Comparison of ENCODE assay signal across 20 cellular contexts in the genomic region with DNA sequence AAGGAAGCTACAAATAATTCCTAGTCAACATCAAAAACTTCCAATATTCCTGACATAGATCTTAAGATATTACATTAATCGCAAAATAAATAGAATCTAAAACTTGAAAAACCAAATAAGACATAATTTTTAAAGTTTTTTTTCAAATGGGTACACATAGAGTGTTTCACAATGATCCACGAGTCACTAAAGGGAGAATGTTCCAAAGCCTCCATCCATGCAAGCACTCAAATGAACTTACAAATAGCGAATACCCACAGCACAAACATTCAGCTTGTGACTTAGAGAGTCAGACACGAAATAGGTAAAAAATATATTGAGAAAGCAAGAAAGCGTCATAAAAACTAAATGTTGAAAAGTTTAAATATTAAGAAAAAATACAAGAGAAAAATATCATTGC.
"Had no signal": no experiment of that assay in that cellular context is flagged by ENCODE, and none has a peak within 500 bp of the region (broad histone marks: within the 10 kb centered on the region; RNA-seq: fewer than 3 reads in every experiment).

No MANE protein-coding gene starts in this region.

- H3K4me3 Mint-ChIP-seq: activated B cell treated with CpG ODN at 0.5 μM for 24 hours; activated CD4-positive, alpha-beta T cell treated with anti-CD3 and anti-CD28 coated beads, Interleukin-2, amount 10 ng/mL, durations not matched to agents 24 days and 14 days; activated CD8-positive, alpha-beta T cell treated with anti-CD3 and anti-CD28 coated beads, Interleukin-2, amount 10 ng/mL, durations not matched to agents 7 days and 5 days; activated naive CD8-positive, alpha-beta T cell; naive B cell; stimulated activated memory B cell treated with anti-CD40 and anti-IgM and Interleukin-4, amounts not matched to agents 10 μg/mL and 1 μg/mL and 100 μg/mL, for 72 hours had no signal

- H3K9ac ChIP-seq: parathyroid adenoma had no signal

- H3K36me3 Mint-ChIP-seq: stimulated activated memory B cell treated with anti-CD40 and anti-IgM and Interleukin-4, amounts not matched to agents 10 μg/mL and 1 μg/mL and 100 μg/mL, for 72 hours had no signal

- H3K27ac ChIP-seq: breast epithelium, dorsolateral prefrontal cortex, hepatocyte, parathyroid adenoma, thyroid gland, uterus had no signal

- H3K4me3 ChIP-seq: breast epithelium, dorsolateral prefrontal cortex, hepatocyte, thyroid gland, uterus had no signal

- DNase-seq: activated B cell treated with CpG ODN at 0.5 μM for 24 hours; activated CD4-positive, alpha-beta T cell treated with anti-CD3 and anti-CD28 coated beads, Interleukin-2, amount 10 ng/mL, durations not matched to agents 24 days and 14 days; activated CD8-positive, alpha-beta memory T cell treated with anti-CD3 and anti-CD28 coated beads, Interleukin-2, amount 50 U/mL, for 4 hours; activated CD8-positive, alpha-beta T cell treated with anti-CD3 and anti-CD28 coated beads, Interleukin-2, amount 10 ng/mL, durations not matched to agents 7 days and 5 days; activated gamma-delta T cell treated with Interleukin-2 at 50 U/mL for 16 hours; activated T-cell treated with anti-CD3 and anti-CD28 coated beads, Interleukin-2, amount 50 U/mL, for 48 hours; anterior cingulate cortex; dorsolateral prefrontal cortex; mammary epithelial cell; naive B cell; retina; stimulated activated CD4-positive, alpha-beta T cell treated with anti-CD3 and anti-CD28 coated beads, Interleukin-2, amount 100 ng/mL, for 48 hours; thyroid gland; uterus had no signal

- H3K9me3 ChIP-seq: breast epithelium, thyroid gland, uterus had no signal

- H3K4me2 ChIP-seq: hepatocyte had no signal

- H3K4me1 ChIP-seq: breast epithelium, parathyroid adenoma, thyroid gland, uterus had no signal

- H3K27me3 Mint-ChIP-seq: activated B cell treated with CpG ODN at 0.5 μM for 24 hours, naive B cell had no signal

- ATAC-seq: activated CD8-positive, alpha-beta T cell treated with anti-CD3 and anti-CD28 coated beads, Interleukin-2, amount 10 ng/mL, durations not matched to agents 7 days and 5 days; left lobe of liver; stimulated activated memory B cell treated with anti-CD40 and anti-IgM and Interleukin-4, amounts not matched to agents 10 μg/mL and 1 μg/mL and 100 μg/mL, for 72 hours had no signal

- H3K27ac Mint-ChIP-seq: activated B cell treated with CpG ODN at 0.5 μM for 24 hours; activated CD4-positive, alpha-beta T cell treated with anti-CD3 and anti-CD28 coated beads, Interleukin-2, amount 10 ng/mL, durations not matched to agents 24 days and 14 days; activated CD8-positive, alpha-beta T cell treated with anti-CD3 and anti-CD28 coated beads, Interleukin-2, amount 10 ng/mL, durations not matched to agents 7 days and 5 days; activated naive CD8-positive, alpha-beta T cell; stimulated activated memory B cell treated with anti-CD40 and anti-IgM and Interleukin-4, amounts not matched to agents 10 μg/mL and 1 μg/mL and 100 μg/mL, for 72 hours had no signal

- H3K9me3 Mint-ChIP-seq: activated CD4-positive, alpha-beta T cell treated with anti-CD3 and anti-CD28 coated beads, Interleukin-2, amount 10 ng/mL, durations not matched to agents 24 days and 14 days; stimulated activated memory B cell treated with anti-CD40 and anti-IgM and Interleukin-4, amounts not matched to agents 10 μg/mL and 1 μg/mL and 100 μg/mL, for 72 hours had no signal

- H2AFZ ChIP-seq: hepatocyte, parathyroid adenoma had no signal

- H3K36me3 ChIP-seq: breast epithelium, thyroid gland, uterus had no signal

- H3K27me3 ChIP-seq: breast epithelium, dorsolateral prefrontal cortex, hepatocyte, thyroid gland, uterus had no signal

- H3K4me1 Mint-ChIP-seq: activated B cell treated with CpG ODN at 0.5 μM for 24 hours; activated CD4-positive, alpha-beta T cell treated with anti-CD3 and anti-CD28 coated beads, Interleukin-2, amount 10 ng/mL, durations not matched to agents 24 days and 14 days; naive B cell; stimulated activated memory B cell treated with anti-CD40 and anti-IgM and Interleukin-4, amounts not matched to agents 10 μg/mL and 1 μg/mL and 100 μg/mL, for 72 hours had no signal
